8 cellular contexts compared by ENCODE assay signal in genomic region chr5:172110921-172111873, GRCh38.
A peak's percentile ranks its signal among the peaks of the same experiment; 100 is the strongest.
DNase-seq lines count a peak whose midpoint lies in the region; ATAC-seq and TF ChIP-seq lines count a peak whose summit lies in the region.

No MANE protein-coding gene starts in this region.

- TF ChIP-seq CTCF in Loucy (conservative IDR thresholded peaks at IDR 0.05; ENCODE audit: low read length) = no peak
- no peak for TF ChIP-seq CTCF in natural killer cell (IDR thresholded peaks at IDR 0.05)

- H3K4me3 ChIP-seq in GM23248 = peak overlapping the region; percentile 25; the same call in 1 of the 2 replicates
- peak overlapping the region; percentile 62 for H3K4me3 ChIP-seq in Loucy (ENCODE audit: low read length, poor library complexity, severe bottlenecking)
- no peak overlapping the region for H3K4me3 ChIP-seq in thymus (ENCODE audit: low read length)

- in situ Hi-C loops in GM23248 (cut with MboI) = no loop called here

- ATAC-seq in activated CD4-positive, alpha-beta T cell treated with anti-CD3 and anti-CD28 coated beads for 36 hours = peak; percentile 87
- peak; percentile 51 to 74 (median 56) for ATAC-seq in natural killer cell

- POLR2A ChIA-PET in activated CD4-positive, alpha-beta T cell treated with anti-CD3 and anti-CD28 coated beads for 36 hours (lab: Charles Lee) = interaction anchor here (0.6 to 1.5 kb wide), 7 partner anchors 52 to 354 kb away, joined by 3 to 21 read pairs (median 5); partner anchors contain the start of genes STK10 and UBTD2

- H4K20me1 ChIP-seq in GM23248 (ENCODE audit: insufficient read depth) = no peaks in the 10 kb centered on the region
- H4K20me1 ChIP-seq in Loucy (ENCODE audit: insufficient read depth, low read length, poor library complexity, severe bottlenecking) = no peaks in the 10 kb centered on the region

- CTCF ChIA-PET in activated CD4-positive, alpha-beta T cell treated with anti-CD3 and anti-CD28 coated beads for 36 hours (lab: Charles Lee) = interaction anchor here (0.7 to 1.9 kb wide), 14 partner anchors 41 to 274 kb away, joined by 3 to 26 read pairs (median 4); partner anchors contain the start of gene STK10

- H3K4me3 Mint-ChIP-seq in activated CD4-positive, alpha-beta T cell treated with anti-CD3 and anti-CD28 coated beads for 36 hours = peak overlapping the region; percentile 53
- peak overlapping the region; percentile 87 for H3K4me3 Mint-ChIP-seq in natural killer cell

- H3K4me1 Mint-ChIP-seq in activated CD4-positive, alpha-beta T cell treated with anti-CD3 and anti-CD28 coated beads for 36 hours = peaks cover 85% of the 10 kb centered on the region
- peaks cover 80 to 85% of the 10 kb centered on the region in 2 donors for H3K4me1 Mint-ChIP-seq in natural killer cell

- H3K9me2 ChIP-seq in GM23248 (ENCODE audit: insufficient read depth) (no peaks in the 10 kb centered on the region), Loucy (replicated peaks; ENCODE audit: low read depth, low read length) (no peaks in the 10 kb centered on the region)

- H3F3A ChIP-seq in GM23248 (ENCODE audit: insufficient read depth) (peaks cover 21% of the 10 kb centered on the region), Loucy (ENCODE audit: low read depth) (no peaks in the 10 kb centered on the region; the same call in 1 of the 2 replicates)

- H3K4me2 ChIP-seq in GM23248 (ENCODE audit: unreplicated experiment) = peak overlapping the region; percentile 60
- H3K4me2 ChIP-seq in Loucy (ENCODE audit: low read depth, low read length, poor library complexity, severe bottlenecking) = peak overlapping the region; percentile 74

- H3K36me3 ChIP-seq in GM23248 (ENCODE audit: low read depth) (peaks cover 7% of the 10 kb centered on the region; the same call in 1 of the 2 replicates), Loucy (ENCODE audit: insufficient read depth, low read length) (peaks cover 15% of the 10 kb centered on the region; the same call in 1 of the 2 replicates), thymus (ENCODE audit: control insufficient read depth, insufficient read depth) (peaks cover 25% of the 10 kb centered on the region)

- H3K9me3 ChIP-seq in GM23248 (ENCODE audit: low read depth) (no peaks in the 10 kb centered on the region), Loucy (ENCODE audit: insufficient read depth, low read depth, low read length) (no peaks in the 10 kb centered on the region), thymus (ENCODE audit: control insufficient read depth) (peaks cover 3% of the 10 kb centered on the region)

- H3K27me3 ChIP-seq in GM23248 (replicated peaks; ENCODE audit: insufficient read depth) = no peaks in the 10 kb centered on the region
- H3K27me3 ChIP-seq in Loucy (ENCODE audit: insufficient read depth, low read length, poor library complexity, severe bottlenecking) = no peaks in the 10 kb centered on the region
- no peaks in the 10 kb centered on the region for H3K27me3 ChIP-seq in thymus (ENCODE audit: control insufficient read depth, insufficient read depth)

- H3K4me1 ChIP-seq in GM23248 (ENCODE audit: insufficient read depth) (peaks cover 32% of the 10 kb centered on the region), Loucy (ENCODE audit: insufficient read depth, low read length, poor library complexity, severe bottlenecking) (peaks cover 60% of the 10 kb centered on the region), thymus (ENCODE audit: control insufficient read depth, insufficient read depth, low read length) (peaks cover 15% of the 10 kb centered on the region)

- H3K79me2 ChIP-seq in GM23248 (ENCODE audit: insufficient read depth) = peaks cover 26% of the 10 kb centered on the region; the same call in 1 of the 2 replicates
- peaks cover 22% of the 10 kb centered on the region for H3K79me2 ChIP-seq in Loucy (ENCODE audit: insufficient read depth, low read length)

- H2AFZ ChIP-seq in GM23248 (0 out of 2 replicates have a peak overlapping the region, but pooled peaks have one; percentile 10), Loucy (ENCODE audit: low read length) (no peak overlapping the region)

- peaks cover 38% of the 10 kb centered on the region for H3K36me3 Mint-ChIP-seq in activated CD4-positive, alpha-beta T cell treated with anti-CD3 and anti-CD28 coated beads for 36 hours (ENCODE audit: low read depth)
- no peaks in the 10 kb centered on the region for H3K36me3 Mint-ChIP-seq in natural killer cell

- WGBS in GM23248 (ENCODE audit: low coverage in 1 of 2, low lambda C conversion rate in 2 of 2, missing lambda C conversion rate in 2 of 2), 2 experiments = 75 to 76% methylated on average over 17 of the region's 17 CpGs
- 21% methylated on average over 17 of the region's 17 CpGs for WGBS in thymus

- no peaks in the 10 kb centered on the region for H3K9me3 Mint-ChIP-seq in activated CD4-positive, alpha-beta T cell treated with anti-CD3 and anti-CD28 coated beads for 36 hours (ENCODE audit: low read depth)
- H3K9me3 Mint-ChIP-seq in natural killer cell = peaks cover 3 to 4% of the 10 kb centered on the region in 2 donors

- H3K9ac ChIP-seq in GM23248 (peak overlapping the region; percentile 61), Loucy (ENCODE audit: low read depth, low read length, poor library complexity, severe bottlenecking) (peak overlapping the region; percentile 81)

- peak overlapping the region; percentile 67 for H3K27ac ChIP-seq in GM23248
- H3K27ac ChIP-seq in thymus (ENCODE audit: low read depth) = peak overlapping the region; percentile 32

- H3K27me3 Mint-ChIP-seq in activated CD4-positive, alpha-beta T cell treated with anti-CD3 and anti-CD28 coated beads for 36 hours = no peaks in the 10 kb centered on the region
- H3K27me3 Mint-ChIP-seq in natural killer cell (ENCODE audit: low read depth in 2 of 2) = no peaks in the 10 kb centered on the region

- intact Hi-C loops in activated CD4-positive, alpha-beta T cell treated with anti-CD3 and anti-CD28 coated beads for 36 hours (cut with DNase I, micrococcal nuclease) = loop anchor here (1.0 to 10.0 kb wide), 12 partner anchors 22 to 664 kb away; partner anchors contain the start of genes STK10 (in 2 of the 2), DUSP1 (in 1 of the 2), FBXW11 (in 1 of the 2) and UBTD2 (in 1 of the 2)
- intact Hi-C loops in natural killer cell (cut with micrococcal nuclease) = loop anchor here (2.0 to 10.0 kb wide), 5 partner anchors 22 to 1816 kb away; partner anchors contain the start of genes LCP2 and UBTD2

- DNase-seq in GF-D8 (lab: John Stamatoyannopoulos, UW) = peak; percentile 95
- DNase-seq in GM23248 = peak; percentile 80
- peak; percentile 94 for DNase-seq in activated CD4-positive, alpha-beta T cell treated with anti-CD3 and anti-CD28 coated beads for 36 hours
- peak; percentile 37 for DNase-seq in dedifferentiated amniotic fluid mesenchymal stem cell (ENCODE audit: extremely low spot score)
- peak; percentile 65 for DNase-seq in natural killer cell
- no peak for DNase-seq in epidermal melanocyte (ENCODE audit: insufficient read length, low spot score)

- peak overlapping the region; percentile 91 for H3K27ac Mint-ChIP-seq in activated CD4-positive, alpha-beta T cell treated with anti-CD3 and anti-CD28 coated beads for 36 hours
- peak overlapping the region; percentile 94 to 97 for H3K27ac Mint-ChIP-seq in natural killer cell
